Comparison of ENCODE assay signal across 15 cellular contexts in the genomic region with DNA sequence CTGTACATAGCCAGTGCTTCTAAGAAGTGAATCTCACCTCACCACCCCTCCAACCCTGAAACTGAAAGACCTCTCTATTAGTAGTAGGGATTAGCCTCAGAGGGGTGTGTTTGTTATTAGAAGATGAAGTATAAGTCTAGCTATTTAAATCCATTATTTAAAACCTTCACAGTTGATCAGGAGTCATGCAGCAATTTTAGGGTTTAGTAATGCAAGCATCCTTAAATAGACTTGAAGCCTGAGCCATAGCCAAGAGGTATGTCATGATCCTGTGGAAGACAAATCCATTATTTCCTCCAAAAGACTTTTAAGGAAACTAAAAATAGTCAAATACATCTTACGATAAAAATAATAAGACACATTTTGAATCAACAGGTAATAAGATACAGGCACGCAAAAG.
DNase-seq lines count a peak whose midpoint lies in the region; ATAC-seq, FAIRE-seq and TF ChIP-seq lines count a peak whose summit lies in the region.
"Had no signal": no experiment of that assay in that cellular context is flagged by ENCODE, and none has a peak within 500 bp of the region (broad histone marks: within the 10 kb centered on the region; RNA-seq: fewer than 3 reads in every experiment).

No MANE protein-coding gene starts in this region.

- H3K4me3 Mint-ChIP-seq in endodermal cell, result no peak overlapping the region
- H3K4me3 Mint-ChIP-seq in activated T-cell treated with anti-CD3 and anti-CD28 coated beads, Interleukin-2, amount 50 U/mL, for 4 hours, result no peak overlapping the region
- H3K4me3 Mint-ChIP-seq: CD4-positive, alpha-beta memory T cell had no signal

- H3K27ac ChIP-seq in left ventricle myocardium inferior (replicated peaks), result peak overlapping the region; percentile 46
- peak overlapping the region; percentile 13 to 63 for H3K27ac ChIP-seq in left lung
- no peak overlapping the region for H3K27ac ChIP-seq in pancreas
- H3K27ac ChIP-seq in aorta (ENCODE audit: low read depth in 1 of 2, low read length in 2 of 2), result peak overlapping the region; percentile 74 to 87
- H3K27ac ChIP-seq in endodermal cell (ENCODE audit: low read depth, low read length), result no peak overlapping the region
- H3K27ac ChIP-seq in substantia nigra (ENCODE audit: low read depth, low read length, poor library complexity, severe bottlenecking), result no peak overlapping the region

- H3K9ac ChIP-seq in endodermal cell (ENCODE audit: extremely low read depth, low read length, poor library complexity, severe bottlenecking), result no peak overlapping the region

- WGBS in pancreas, 2 donors, result 75 to 82% methylated on average over 2 of the region's 2 CpGs
- 7 to 44% methylated on average over 2 of the region's 2 CpGs for WGBS in aorta, 2 donors
- WGBS in endodermal cell (ENCODE audit: insufficient coverage in 1 of 2, insufficient read length in 1 of 2), 2 experiments, result no CpG with 5 or more reads among the region's 2 CpGs

- H3K36me3 ChIP-seq in left ventricle myocardium inferior (no peaks in the 10 kb centered on the region), left lung (no peaks in the 10 kb centered on the region), pancreas (no peaks in the 10 kb centered on the region), aorta (ENCODE audit: control insufficient read depth in 1 of 2, insufficient read depth in 2 of 2, low read length in 1 of 2) (no peaks in the 10 kb centered on the region), endodermal cell (ENCODE audit: control insufficient read depth, insufficient read depth, low read length) (no peaks in the 10 kb centered on the region)
- H3K36me3 ChIP-seq: HAP-1 had no signal

- H3K27me3 ChIP-seq in left ventricle myocardium inferior (ENCODE audit: low read depth) (no peaks in the 10 kb centered on the region), left lung (peaks cover 0 to 4% of the 10 kb centered on the region in 2 donors), pancreas (peaks cover 0 to 21% (median 0%) of the 10 kb centered on the region in 4 donors), aorta (ENCODE audit: control insufficient read depth in 1 of 2, insufficient read depth in 2 of 2, low read length in 1 of 2) (no peaks in the 10 kb centered on the region), endodermal cell (ENCODE audit: control insufficient read depth, insufficient read depth, low read length, poor library complexity, severe bottlenecking) (no peaks in the 10 kb centered on the region)

- no peaks in the 10 kb centered on the region for H3K36me3 Mint-ChIP-seq in endodermal cell (ENCODE audit: low read depth)
- no peaks in the 10 kb centered on the region for H3K36me3 Mint-ChIP-seq in activated T-cell treated with anti-CD3 and anti-CD28 coated beads, Interleukin-2, amount 50 U/mL, for 4 hours (ENCODE audit: insufficient read depth)
- H3K36me3 Mint-ChIP-seq: CD4-positive, alpha-beta memory T cell had no signal

- peak; percentile 68 for FAIRE-seq in pancreas (lab: Jason Lieb, UNC)
- FAIRE-seq: K562 had no signal

- ATAC-seq in left cardiac atrium, result no peak
- no peak for ATAC-seq in left lung
- no peak for ATAC-seq in pancreas
- peak; percentile 52 for ATAC-seq in aorta (ENCODE audit: low FRiP score)
- ATAC-seq in activated T-cell treated with anti-CD3 and anti-CD28 coated beads, Interleukin-2, amount 50 U/mL, for 4 hours, result no peak
- ATAC-seq: K562 had no signal

- peaks cover 4% of the 10 kb centered on the region for H3K9me3 Mint-ChIP-seq in endodermal cell
- H3K9me3 Mint-ChIP-seq in activated T-cell treated with anti-CD3 and anti-CD28 coated beads, Interleukin-2, amount 50 U/mL, for 4 hours, result no peaks in the 10 kb centered on the region
- H3K9me3 Mint-ChIP-seq: CD4-positive, alpha-beta memory T cell had no signal

- TF ChIP-seq CTCF in left ventricle myocardium inferior (IDR thresholded peaks at IDR 0.05; ENCODE audit: borderline replicate concordance), result no peak
- TF ChIP-seq CTCF in left lung (IDR thresholded peaks at IDR 0.05), result no peak
- no peak for TF ChIP-seq CTCF in pancreas (IDR thresholded peaks at IDR 0.05)
- no peak for TF ChIP-seq CTCF in endodermal cell (conservative IDR thresholded peaks at IDR 0.05)

- DNase-seq in left ventricle myocardium inferior (no peak), left cardiac atrium (no peak), left lung (no peak), pancreas (no peak), aorta (no peak), endodermal cell (no peak), substantia nigra (lab: John Stamatoyannopoulos, UW) (no peak)
- DNase-seq in activated T-cell treated with anti-CD3 and anti-CD28 coated beads, Interleukin-2, amount 50 U/mL, for 4 hours, result no peak
- DNase-seq: Calu3; CD4-positive, alpha-beta memory T cell; DMS53; NCI-H187 treated with DMSO at 0.1 percent for 48 hours; NCI-H526 treated with DMSO at 0.1 percent for 48 hours had no signal

- H3K9me3 ChIP-seq in left ventricle myocardium inferior (replicated peaks), result no peaks in the 10 kb centered on the region
- no peaks in the 10 kb centered on the region for H3K9me3 ChIP-seq in left lung
- H3K9me3 ChIP-seq in pancreas, result no peaks in the 10 kb centered on the region
- no peaks in the 10 kb centered on the region for H3K9me3 ChIP-seq in aorta (ENCODE audit: control insufficient read depth, low read length)
- H3K9me3 ChIP-seq in endodermal cell (ENCODE audit: control insufficient read depth, low read length), result no peaks in the 10 kb centered on the region
- H3K9me3 ChIP-seq: HAP-1 had no signal

- H3K4me3 ChIP-seq in left ventricle myocardium inferior (no peak overlapping the region), left lung (no peak overlapping the region), pancreas (no peak overlapping the region), aorta (ENCODE audit: low read length in 2 of 2) (no peak overlapping the region), endodermal cell (ENCODE audit: low read length) (no peak overlapping the region)
- H3K4me3 ChIP-seq: HAP-1, K562 had no signal

- no peak overlapping the region for H3K27ac Mint-ChIP-seq in endodermal cell
- H3K27ac Mint-ChIP-seq: CD4-positive, alpha-beta memory T cell had no signal

- H3K4me1 ChIP-seq in left ventricle myocardium inferior (no peaks in the 10 kb centered on the region), left lung (no peaks in the 10 kb centered on the region), pancreas (no peaks in the 10 kb centered on the region), aorta (ENCODE audit: control insufficient read depth in 1 of 2, insufficient read depth in 2 of 2, low read length in 2 of 2) (peaks cover 4 to 5% of the 10 kb centered on the region in 2 donors), endodermal cell (ENCODE audit: control insufficient read depth, insufficient read depth, low read length) (no peaks in the 10 kb centered on the region)
- H3K4me1 ChIP-seq: HAP-1 had no signal

- peaks cover 9% of the 10 kb centered on the region for H3K27me3 Mint-ChIP-seq in endodermal cell (ENCODE audit: insufficient read depth)
- H3K27me3 Mint-ChIP-seq in activated T-cell treated with anti-CD3 and anti-CD28 coated beads, Interleukin-2, amount 50 U/mL, for 4 hours (ENCODE audit: low read depth), result peaks cover 5% of the 10 kb centered on the region

- no peaks in the 10 kb centered on the region for H3K4me1 Mint-ChIP-seq in endodermal cell
- no peaks in the 10 kb centered on the region for H3K4me1 Mint-ChIP-seq in activated T-cell treated with anti-CD3 and anti-CD28 coated beads, Interleukin-2, amount 50 U/mL, for 4 hours (ENCODE audit: low read depth)
- H3K4me1 Mint-ChIP-seq: CD4-positive, alpha-beta memory T cell had no signal

- intact Hi-C loops in left ventricle myocardium inferior (cut with micrococcal nuclease), result no loop called here
- intact Hi-C loops in left cardiac atrium (cut with DNase I), result no loop called here
- intact Hi-C loops in left lung (cut with DNase I), result no loop called here
- intact Hi-C loops in pancreas (cut with DNase I), result no loop called here
- intact Hi-C loops in aorta (cut with DNase I), result loop anchor here in 1 of 2 donors (5.0 kb wide), 1 partner anchor 205 kb away; a partner anchor contains a TSS

Comparison
In these comparisons a context has a peak if more than half of its experiments do, and no peak if none do; other contexts are left out.
1. H3K27ac ChIP-seq: peak in left ventricle myocardium inferior (single experiment), left lung (2 of 2) and aorta (2 of 2); none in pancreas (0 of 4), endodermal cell (single experiment) and substantia nigra (single experiment).